In the genomic region with DNA sequence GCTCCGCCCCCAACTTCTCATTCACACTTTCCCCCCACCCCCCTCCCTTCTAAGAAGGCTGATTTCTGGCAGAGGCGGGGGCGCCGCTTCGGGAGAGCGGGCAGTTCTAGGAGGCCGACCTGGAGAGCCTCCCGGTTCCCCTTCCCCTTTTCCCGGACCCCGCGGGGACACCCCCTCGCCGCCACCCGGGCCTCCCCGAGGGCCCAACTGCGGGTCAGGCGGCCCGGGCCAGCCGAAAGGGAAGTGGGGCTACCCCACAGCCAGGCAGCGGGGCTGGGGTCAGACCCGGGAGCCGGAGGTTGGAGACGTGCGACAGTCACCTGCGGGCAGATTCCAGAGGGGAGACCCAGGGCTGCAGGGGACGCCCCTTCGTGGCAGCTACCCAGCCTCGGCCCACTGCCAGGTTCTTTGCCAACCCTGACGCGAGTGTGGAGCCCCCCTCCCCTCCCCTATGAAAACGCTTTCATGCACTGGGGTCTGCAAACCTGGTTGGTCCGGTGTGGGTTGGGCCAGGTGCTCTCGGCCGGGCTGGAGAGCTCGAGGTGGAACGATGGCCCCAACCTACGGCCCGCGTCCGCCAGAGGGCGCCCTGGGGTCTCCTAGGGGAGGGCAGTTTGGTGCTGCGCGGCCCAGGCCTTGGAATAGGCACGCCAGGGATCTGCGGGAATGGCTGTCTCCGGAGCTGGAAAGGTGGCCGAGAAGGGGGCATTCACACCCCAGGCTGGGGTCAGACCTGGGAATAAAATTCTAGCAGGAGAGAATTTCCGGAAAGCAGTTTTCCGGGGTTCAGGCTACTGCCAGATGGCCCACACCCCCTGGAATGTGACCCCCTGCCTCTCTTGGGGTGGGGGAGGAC, we compare ENCODE assay signal across 8 cellular contexts. TPM values are rescaled to one million over a fixed set of nuclear protein-coding genes. Genes with fewer than 3 reads are reported as not detected.
DNase-seq lines count a peak whose midpoint lies in the region; ATAC-seq and TF ChIP-seq lines count a peak whose summit lies in the region.

No MANE protein-coding gene starts in this region.

- peak overlapping the region; percentile 89 for H3K27ac Mint-ChIP-seq in activated CD8-positive, alpha-beta T cell treated with anti-CD3 and anti-CD28 coated beads, Interleukin-2, amount 10 ng/mL, durations not matched to agents 7 days and 5 days

- peak overlapping the region; percentile 85 for H3K4me3 ChIP-seq in ectodermal cell (ENCODE audit: insufficient read depth, low read depth, low read length)
- H3K4me3 ChIP-seq in lung, result peak overlapping the region; percentile 47

- H3K9me3 Mint-ChIP-seq in activated CD8-positive, alpha-beta T cell treated with anti-CD3 and anti-CD28 coated beads, Interleukin-2, amount 10 ng/mL, durations not matched to agents 7 days and 5 days (ENCODE audit: insufficient read depth), result no peaks in the 10 kb centered on the region

- H3K36me3 ChIP-seq in ectodermal cell (ENCODE audit: control insufficient read depth, insufficient read depth, low read length), result peaks cover 10% of the 10 kb centered on the region
- H3K36me3 ChIP-seq in lung (ENCODE audit: control insufficient read depth in 2 of 2, insufficient read depth in 2 of 2, low read length in 2 of 2), result peaks cover 0 to 24% of the 10 kb centered on the region in 2 donors

- H3K36me3 Mint-ChIP-seq in activated CD8-positive, alpha-beta T cell treated with anti-CD3 and anti-CD28 coated beads, Interleukin-2, amount 10 ng/mL, durations not matched to agents 7 days and 5 days (ENCODE audit: low read depth), result peaks cover 20% of the 10 kb centered on the region

- H3K27me3 ChIP-seq in ectodermal cell (ENCODE audit: control insufficient read depth, insufficient read depth, low read length, poor library complexity, severe bottlenecking), result peaks cover 40% of the 10 kb centered on the region
- no peaks in the 10 kb centered on the region for H3K27me3 ChIP-seq in lung (ENCODE audit: control insufficient read depth, insufficient read depth)

- peak; percentile 77 for DNase-seq in NK-92 treated with Interleukin-12 subunit alpha and Interleukin-12 subunit beta, amount 100 ng/mL, for 24 hours (lab: John Stamatoyannopoulos, UW)
- DNase-seq in NK-92 (lab: John Stamatoyannopoulos, UW; ENCODE audit: unreplicated experiment) (no peak), NCI-H774 (lab: John Stamatoyannopoulos, UW) (peak; percentile 93), lung (ENCODE audit: low spot score) (peak; percentile 96)
- peak; percentile 93 for DNase-seq in activated CD8-positive, alpha-beta T cell treated with anti-CD3 and anti-CD28 coated beads, Interleukin-2, amount 10 ng/mL, durations not matched to agents 7 days and 5 days
- peak; percentile 69 to 93 (median 79) for DNase-seq in stimulated activated CD4-positive, alpha-beta T cell treated with anti-CD3 and anti-CD28 coated beads, TNF-alpha, amount 100 ng/mL, for 1 hour (ENCODE audit: low read depth in 3 of 3, low spot score in 1 of 3)

- WGBS in ectodermal cell, 2 experiments, result 1% methylated on average over 49 of the region's 49 CpGs
- 2 to 4% methylated on average over 44 to 49 of the region's 49 CpGs for WGBS in lung, 2 donors

- POLR2A ChIA-PET in activated CD8-positive, alpha-beta T cell treated with anti-CD3 and anti-CD28 coated beads, Interleukin-2, amount 10 ng/mL, durations not matched to agents 7 days and 5 days (lab: Charles Lee), result interaction anchor here (0.6 to 1.9 kb wide), 8 partner anchors 8 to 918 kb away, joined by 3 to 9 read pairs (median 3); no protein-coding TSS in a partner anchor

- H3K27me3 Mint-ChIP-seq in activated CD8-positive, alpha-beta T cell treated with anti-CD3 and anti-CD28 coated beads, Interleukin-2, amount 10 ng/mL, durations not matched to agents 7 days and 5 days (ENCODE audit: low read depth), result peaks cover 19% of the 10 kb centered on the region

- H3K9me3 ChIP-seq in ectodermal cell (ENCODE audit: control insufficient read depth, low read length), result no peaks in the 10 kb centered on the region
- H3K9me3 ChIP-seq in lung (ENCODE audit: control insufficient read depth in 2 of 2, insufficient read depth in 1 of 2, low read length in 1 of 2), result no peaks in the 10 kb centered on the region

- peak; percentile 1 for ATAC-seq in HG03521 (IDR thresholded peaks at IDR 0.05; ENCODE audit: unreplicated experiment)
- peak; percentile 33 for ATAC-seq in activated CD8-positive, alpha-beta T cell treated with anti-CD3 and anti-CD28 coated beads, Interleukin-2, amount 10 ng/mL, durations not matched to agents 7 days and 5 days
- ATAC-seq in lung (ENCODE audit: insufficient read depth, low FRiP score), result peak; percentile 58

- H3K4me1 Mint-ChIP-seq in activated CD8-positive, alpha-beta T cell treated with anti-CD3 and anti-CD28 coated beads, Interleukin-2, amount 10 ng/mL, durations not matched to agents 7 days and 5 days (ENCODE audit: low read depth), result peaks cover 51% of the 10 kb centered on the region

- H3K4me3 Mint-ChIP-seq in activated CD8-positive, alpha-beta T cell treated with anti-CD3 and anti-CD28 coated beads, Interleukin-2, amount 10 ng/mL, durations not matched to agents 7 days and 5 days, result peak overlapping the region; percentile 74

- H3K4me1 ChIP-seq in ectodermal cell (ENCODE audit: control insufficient read depth, insufficient read depth, low read length) (peaks cover 46% of the 10 kb centered on the region), lung (ENCODE audit: control insufficient read depth in 2 of 2, insufficient read depth in 2 of 2, low read length in 2 of 2) (peaks cover 9 to 15% of the 10 kb centered on the region in 2 donors)

- CTCF ChIA-PET in activated CD8-positive, alpha-beta T cell treated with anti-CD3 and anti-CD28 coated beads, Interleukin-2, amount 10 ng/mL, durations not matched to agents 7 days and 5 days (lab: Charles Lee), result interaction anchor here (0.6 to 6.4 kb wide), 23 partner anchors 9 to 1817 kb away, joined by 3 to 86 read pairs (median 6); partner anchors contain the start of gene PGS1

- peak; percentile 77 for TF ChIP-seq CTCF in lung (IDR thresholded peaks at IDR 0.05; ENCODE audit: control extremely low read depth, extremely low read depth)

- peak overlapping the region; percentile 68 for H3K27ac ChIP-seq in ectodermal cell (ENCODE audit: insufficient read depth, low read depth, low read length, poor library complexity, severe bottlenecking)
- H3K27ac ChIP-seq in lung (ENCODE audit: low read depth in 1 of 2, low read length in 1 of 2), result peak overlapping the region; percentile 96 to 97

RNA-seq across cellular contexts. Expression of gene SOCS3, which starts 0.7 kb away (rescaled TPM):
- 1 to 10 TPM; 9.1 TPM for total RNA-seq in activated CD8-positive, alpha-beta T cell treated with anti-CD3 and anti-CD28 coated beads, Interleukin-2, amount 10 ng/mL, durations not matched to agents 7 days and 5 days
- 12.9 TPM for polyA plus RNA-seq in ectodermal cell (2013, experiment 1 of 4)
- polyA plus RNA-seq in ectodermal cell (2013, experiment 2 of 4), result 13.9 TPM
- 9.9 TPM for polyA plus RNA-seq in ectodermal cell (2013, experiment 3 of 4)
- 10.9 TPM for polyA plus RNA-seq in ectodermal cell (2013, experiment 4 of 4)
- 10 to 100 TPM; 65.8 to 83.8 TPM for total RNA-seq in lung
- polyA plus RNA-seq in lung, result 100 to 1,000 TPM; 143 to 545 TPM

RNA-seq across cellular contexts. Expression of gene PGS1, which starts 17.9 kb away (rescaled TPM):
- total RNA-seq in activated CD8-positive, alpha-beta T cell treated with anti-CD3 and anti-CD28 coated beads, Interleukin-2, amount 10 ng/mL, durations not matched to agents 7 days and 5 days, result 10 to 100 TPM; 46.5 to 51.0 TPM
- 52.4 TPM for polyA plus RNA-seq in ectodermal cell (2013, experiment 1 of 4)
- polyA plus RNA-seq in ectodermal cell (2013, experiment 2 of 4), result 50.4 TPM
- 33.8 TPM for polyA plus RNA-seq in ectodermal cell (2013, experiment 3 of 4)
- polyA plus RNA-seq in ectodermal cell (2013, experiment 4 of 4), result 36.0 TPM
- total RNA-seq in lung, result 100 to 1,000 TPM in 1 of 2 donors, 10 to 100 TPM in 1; 90.6 to 104 TPM
- polyA plus RNA-seq in lung, result 10 to 100 TPM; 44.9 to 98.0 TPM

Comparison
In these comparisons a context has a peak if more than half of its experiments do, and no peak if none do; other contexts are left out.
1. ATAC-seq: peak in every context shown above with its lines; median percentile 58 in lung; 33 in activated CD8-positive, alpha-beta T cell treated with anti-CD3 and anti-CD28 coated beads, Interleukin-2, amount 10 ng/mL, durations not matched to agents 7 days and 5 days; 1 in HG03521.
2. RNA of gene SOCS3, which starts 0.7 kb away (total RNA-seq): 65.8 to 83.8 TPM in lung; 9.1 TPM in activated CD8-positive, alpha-beta T cell treated with anti-CD3 and anti-CD28 coated beads, Interleukin-2, amount 10 ng/mL, durations not matched to agents 7 days and 5 days; every median in the first group is over 4 times any median in the second.